ENCODE assay signal across 1 cellular context in the genomic region with DNA sequence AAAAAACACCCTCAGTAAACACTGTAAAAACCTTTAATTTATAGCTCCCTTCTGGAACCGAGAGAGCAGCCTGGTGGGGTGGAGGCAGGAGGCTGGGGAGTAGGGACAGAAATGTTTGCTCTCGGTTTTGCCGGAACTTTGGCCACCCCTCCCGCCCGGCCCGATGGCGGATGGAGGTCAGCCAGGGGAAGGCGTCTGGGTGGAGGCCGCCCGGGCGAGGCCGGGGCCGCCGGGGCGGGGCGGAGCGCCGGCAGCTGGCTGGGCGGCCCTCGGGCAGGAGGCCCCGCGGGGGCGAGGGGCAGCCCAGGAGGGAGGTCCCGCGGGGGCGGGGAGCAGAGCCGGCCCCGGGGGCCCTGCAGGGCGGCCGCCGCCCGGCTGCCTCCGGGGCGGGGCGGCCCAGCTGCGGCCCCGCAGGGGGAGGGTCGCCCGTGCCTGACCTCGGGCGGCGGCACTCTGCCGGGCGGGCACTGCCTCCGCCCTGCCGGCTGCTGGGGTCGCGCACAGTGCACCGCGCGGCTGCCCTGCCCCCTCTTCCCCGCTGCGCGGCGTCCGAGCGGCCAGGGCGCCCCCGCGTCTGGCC.
A peak's percentile ranks its signal among the peaks of the same experiment; 100 is the strongest.
TF ChIP-seq lines count a peak whose summit lies in the region.

No MANE protein-coding gene starts in this region.

TF ChIP-seq in GM12878, 131 proteins besides CTCF, POLR2A, EP300 and RAD21 (continued from another document and continues in another):
- TF ChIP-seq, protein P1, sequence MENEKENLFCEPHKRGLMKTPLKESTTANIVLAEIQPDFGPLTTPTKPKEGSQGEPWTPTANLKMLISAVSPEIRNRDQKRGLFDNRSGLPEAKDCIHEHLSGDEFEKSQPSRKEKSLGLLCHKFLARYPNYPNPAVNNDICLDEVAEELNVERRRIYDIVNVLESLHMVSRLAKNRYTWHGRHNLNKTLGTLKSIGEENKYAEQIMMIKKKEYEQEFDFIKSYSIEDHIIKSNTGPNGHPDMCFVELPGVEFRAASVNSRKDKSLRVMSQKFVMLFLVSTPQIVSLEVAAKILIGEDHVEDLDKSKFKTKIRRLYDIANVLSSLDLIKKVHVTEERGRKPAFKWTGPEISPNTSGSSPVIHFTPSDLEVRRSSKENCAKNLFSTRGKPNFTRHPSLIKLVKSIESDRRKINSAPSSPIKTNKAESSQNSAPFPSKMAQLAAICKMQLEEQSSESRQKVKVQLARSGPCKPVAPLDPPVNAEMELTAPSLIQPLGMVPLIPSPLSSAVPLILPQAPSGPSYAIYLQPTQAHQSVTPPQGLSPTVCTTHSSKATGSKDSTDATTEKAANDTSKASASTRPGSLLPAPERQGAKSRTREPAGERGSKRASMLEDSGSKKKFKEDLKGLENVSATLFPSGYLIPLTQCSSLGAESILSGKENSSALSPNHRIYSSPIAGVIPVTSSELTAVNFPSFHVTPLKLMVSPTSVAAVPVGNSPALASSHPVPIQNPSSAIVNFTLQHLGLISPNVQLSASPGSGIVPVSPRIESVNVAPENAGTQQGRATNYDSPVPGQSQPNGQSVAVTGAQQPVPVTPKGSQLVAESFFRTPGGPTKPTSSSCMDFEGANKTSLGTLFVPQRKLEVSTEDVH (IDR thresholded peaks at IDR 0.05; ENCODE audit: low read depth, partially characterized antibody): no peak
- TF ChIP-seq HCFC1 (IDR thresholded peaks at IDR 0.05; ENCODE audit: low read length): no peak
- TF ChIP-seq, protein P2, sequence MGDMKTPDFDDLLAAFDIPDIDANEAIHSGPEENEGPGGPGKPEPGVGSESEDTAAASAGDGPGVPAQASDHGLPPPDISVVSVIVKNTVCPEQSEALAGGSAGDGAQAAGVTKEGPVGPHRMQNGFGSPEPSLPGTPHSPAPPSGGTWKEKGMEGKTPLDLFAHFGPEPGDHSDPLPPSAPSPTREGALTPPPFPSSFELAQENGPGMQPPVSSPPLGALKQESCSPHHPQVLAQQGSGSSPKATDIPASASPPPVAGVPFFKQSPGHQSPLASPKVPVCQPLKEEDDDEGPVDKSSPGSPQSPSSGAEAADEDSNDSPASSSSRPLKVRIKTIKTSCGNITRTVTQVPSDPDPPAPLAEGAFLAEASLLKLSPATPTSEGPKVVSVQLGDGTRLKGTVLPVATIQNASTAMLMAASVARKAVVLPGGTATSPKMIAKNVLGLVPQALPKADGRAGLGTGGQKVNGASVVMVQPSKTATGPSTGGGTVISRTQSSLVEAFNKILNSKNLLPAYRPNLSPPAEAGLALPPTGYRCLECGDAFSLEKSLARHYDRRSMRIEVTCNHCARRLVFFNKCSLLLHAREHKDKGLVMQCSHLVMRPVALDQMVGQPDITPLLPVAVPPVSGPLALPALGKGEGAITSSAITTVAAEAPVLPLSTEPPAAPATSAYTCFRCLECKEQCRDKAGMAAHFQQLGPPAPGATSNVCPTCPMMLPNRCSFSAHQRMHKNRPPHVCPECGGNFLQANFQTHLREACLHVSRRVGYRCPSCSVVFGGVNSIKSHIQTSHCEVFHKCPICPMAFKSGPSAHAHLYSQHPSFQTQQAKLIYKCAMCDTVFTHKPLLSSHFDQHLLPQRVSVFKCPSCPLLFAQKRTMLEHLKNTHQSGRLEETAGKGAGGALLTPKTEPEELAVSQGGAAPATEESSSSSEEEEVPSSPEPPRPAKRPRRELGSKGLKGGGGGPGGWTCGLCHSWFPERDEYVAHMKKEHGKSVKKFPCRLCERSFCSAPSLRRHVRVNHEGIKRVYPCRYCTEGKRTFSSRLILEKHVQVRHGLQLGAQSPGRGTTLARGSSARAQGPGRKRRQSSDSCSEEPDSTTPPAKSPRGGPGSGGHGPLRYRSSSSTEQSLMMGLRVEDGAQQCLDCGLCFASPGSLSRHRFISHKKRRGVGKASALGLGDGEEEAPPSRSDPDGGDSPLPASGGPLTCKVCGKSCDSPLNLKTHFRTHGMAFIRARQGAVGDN (IDR thresholded peaks at IDR 0.05): 0 out of 2 replicates have a peak, but pooled peaks have one; percentile 18
- TF ChIP-seq, protein P3, sequence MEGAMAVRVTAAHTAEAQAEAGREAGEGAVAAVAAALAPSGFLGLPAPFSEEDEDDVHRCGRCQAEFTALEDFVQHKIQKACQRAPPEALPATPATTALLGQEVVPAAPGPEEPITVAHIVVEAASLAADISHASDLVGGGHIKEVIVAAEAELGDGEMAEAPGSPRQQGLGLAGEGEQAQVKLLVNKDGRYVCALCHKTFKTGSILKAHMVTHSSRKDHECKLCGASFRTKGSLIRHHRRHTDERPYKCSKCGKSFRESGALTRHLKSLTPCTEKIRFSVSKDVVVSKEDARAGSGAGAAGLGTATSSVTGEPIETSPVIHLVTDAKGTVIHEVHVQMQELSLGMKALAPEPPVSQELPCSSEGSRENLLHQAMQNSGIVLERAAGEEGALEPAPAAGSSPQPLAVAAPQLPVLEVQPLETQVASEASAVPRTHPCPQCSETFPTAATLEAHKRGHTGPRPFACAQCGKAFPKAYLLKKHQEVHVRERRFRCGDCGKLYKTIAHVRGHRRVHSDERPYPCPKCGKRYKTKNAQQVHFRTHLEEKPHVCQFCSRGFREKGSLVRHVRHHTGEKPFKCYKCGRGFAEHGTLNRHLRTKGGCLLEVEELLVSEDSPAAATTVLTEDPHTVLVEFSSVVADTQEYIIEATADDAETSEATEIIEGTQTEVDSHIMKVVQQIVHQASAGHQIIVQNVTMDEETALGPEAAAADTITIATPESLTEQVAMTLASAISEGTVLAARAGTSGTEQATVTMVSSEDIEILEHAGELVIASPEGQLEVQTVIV (IDR thresholded peaks at IDR 0.05; ENCODE audit: borderline replicate concordance, partially characterized antibody): no peak
- no peak for TF ChIP-seq NFIC (IDR thresholded peaks at IDR 0.05; ENCODE audit: low read depth, low read length)
- TF ChIP-seq, protein P4, sequence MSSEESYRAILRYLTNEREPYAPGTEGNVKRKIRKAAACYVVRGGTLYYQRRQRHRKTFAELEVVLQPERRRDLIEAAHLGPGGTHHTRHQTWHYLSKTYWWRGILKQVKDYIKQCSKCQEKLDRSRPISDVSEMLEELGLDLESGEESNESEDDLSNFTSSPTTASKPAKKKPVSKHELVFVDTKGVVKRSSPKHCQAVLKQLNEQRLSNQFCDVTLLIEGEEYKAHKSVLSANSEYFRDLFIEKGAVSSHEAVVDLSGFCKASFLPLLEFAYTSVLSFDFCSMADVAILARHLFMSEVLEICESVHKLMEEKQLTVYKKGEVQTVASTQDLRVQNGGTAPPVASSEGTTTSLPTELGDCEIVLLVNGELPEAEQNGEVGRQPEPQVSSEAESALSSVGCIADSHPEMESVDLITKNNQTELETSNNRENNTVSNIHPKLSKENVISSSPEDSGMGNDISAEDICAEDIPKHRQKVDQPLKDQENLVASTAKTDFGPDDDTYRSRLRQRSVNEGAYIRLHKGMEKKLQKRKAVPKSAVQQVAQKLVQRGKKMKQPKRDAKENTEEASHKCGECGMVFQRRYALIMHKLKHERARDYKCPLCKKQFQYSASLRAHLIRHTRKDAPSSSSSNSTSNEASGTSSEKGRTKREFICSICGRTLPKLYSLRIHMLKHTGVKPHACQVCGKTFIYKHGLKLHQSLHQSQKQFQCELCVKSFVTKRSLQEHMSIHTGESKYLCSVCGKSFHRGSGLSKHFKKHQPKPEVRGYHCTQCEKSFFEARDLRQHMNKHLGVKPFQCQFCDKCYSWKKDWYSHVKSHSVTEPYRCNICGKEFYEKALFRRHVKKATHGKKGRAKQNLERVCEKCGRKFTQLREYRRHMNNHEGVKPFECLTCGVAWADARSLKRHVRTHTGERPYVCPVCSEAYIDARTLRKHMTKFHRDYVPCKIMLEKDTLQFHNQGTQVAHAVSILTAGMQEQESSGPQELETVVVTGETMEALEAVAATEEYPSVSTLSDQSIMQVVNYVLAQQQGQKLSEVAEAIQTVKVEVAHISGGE (CRISPR knock-in tag; IDR thresholded peaks at IDR 0.05): no peak
- TF ChIP-seq, protein P5, sequence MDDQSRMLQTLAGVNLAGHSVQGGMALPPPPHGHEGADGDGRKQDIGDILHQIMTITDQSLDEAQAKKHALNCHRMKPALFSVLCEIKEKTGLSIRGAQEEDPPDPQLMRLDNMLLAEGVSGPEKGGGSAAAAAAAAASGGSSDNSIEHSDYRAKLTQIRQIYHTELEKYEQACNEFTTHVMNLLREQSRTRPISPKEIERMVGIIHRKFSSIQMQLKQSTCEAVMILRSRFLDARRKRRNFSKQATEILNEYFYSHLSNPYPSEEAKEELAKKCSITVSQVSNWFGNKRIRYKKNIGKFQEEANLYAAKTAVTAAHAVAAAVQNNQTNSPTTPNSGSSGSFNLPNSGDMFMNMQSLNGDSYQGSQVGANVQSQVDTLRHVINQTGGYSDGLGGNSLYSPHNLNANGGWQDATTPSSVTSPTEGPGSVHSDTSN (IDR thresholded peaks at IDR 0.05; ENCODE audit: insufficient replicate concordance, low read depth, low read length): no peak
- TF ChIP-seq RELA (IDR thresholded peaks at IDR 0.05; ENCODE audit: borderline replicate concordance, partially characterized antibody): no peak
- TF ChIP-seq ASH2L (IDR thresholded peaks at IDR 0.05; ENCODE audit: borderline replicate concordance, low read depth): no peak
- TF ChIP-seq, protein P6, sequence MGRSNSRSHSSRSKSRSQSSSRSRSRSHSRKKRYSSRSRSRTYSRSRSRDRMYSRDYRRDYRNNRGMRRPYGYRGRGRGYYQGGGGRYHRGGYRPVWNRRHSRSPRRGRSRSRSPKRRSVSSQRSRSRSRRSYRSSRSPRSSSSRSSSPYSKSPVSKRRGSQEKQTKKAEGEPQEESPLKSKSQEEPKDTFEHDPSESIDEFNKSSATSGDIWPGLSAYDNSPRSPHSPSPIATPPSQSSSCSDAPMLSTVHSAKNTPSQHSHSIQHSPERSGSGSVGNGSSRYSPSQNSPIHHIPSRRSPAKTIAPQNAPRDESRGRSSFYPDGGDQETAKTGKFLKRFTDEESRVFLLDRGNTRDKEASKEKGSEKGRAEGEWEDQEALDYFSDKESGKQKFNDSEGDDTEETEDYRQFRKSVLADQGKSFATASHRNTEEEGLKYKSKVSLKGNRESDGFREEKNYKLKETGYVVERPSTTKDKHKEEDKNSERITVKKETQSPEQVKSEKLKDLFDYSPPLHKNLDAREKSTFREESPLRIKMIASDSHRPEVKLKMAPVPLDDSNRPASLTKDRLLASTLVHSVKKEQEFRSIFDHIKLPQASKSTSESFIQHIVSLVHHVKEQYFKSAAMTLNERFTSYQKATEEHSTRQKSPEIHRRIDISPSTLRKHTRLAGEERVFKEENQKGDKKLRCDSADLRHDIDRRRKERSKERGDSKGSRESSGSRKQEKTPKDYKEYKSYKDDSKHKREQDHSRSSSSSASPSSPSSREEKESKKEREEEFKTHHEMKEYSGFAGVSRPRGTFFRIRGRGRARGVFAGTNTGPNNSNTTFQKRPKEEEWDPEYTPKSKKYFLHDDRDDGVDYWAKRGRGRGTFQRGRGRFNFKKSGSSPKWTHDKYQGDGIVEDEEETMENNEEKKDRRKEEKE (IDR thresholded peaks at IDR 0.05): 0 out of 2 replicates have a peak, but pooled peaks have one; percentile 39
- no peak for TF ChIP-seq SMAD5 (IDR thresholded peaks at IDR 0.05; ENCODE audit: low read depth)
- no peak for TF ChIP-seq SREBF1 (IDR thresholded peaks at IDR 0.05; ENCODE audit: low read length)
- TF ChIP-seq TBL1XR1 (IDR thresholded peaks at IDR 0.05; ENCODE audit: low read depth, low read length): peak; percentile 73
- TF ChIP-seq ZNF24 (IDR thresholded peaks at IDR 0.05): no peak
- no peak for TF ChIP-seq CHD1 (IDR thresholded peaks at IDR 0.05; ENCODE audit: low read depth, low read length)
- 0 out of 2 replicates have a peak, but pooled peaks have one; percentile 25 for TF ChIP-seq MXI1 (IDR thresholded peaks at IDR 0.05; ENCODE audit: low read depth, low read length)
- peak; percentile 29; the same call in 1 of the 2 replicates for TF ChIP-seq CREM (IDR thresholded peaks at IDR 0.05; ENCODE audit: low read depth)
- TF ChIP-seq EZH2 (IDR thresholded peaks at IDR 0.05; ENCODE audit: borderline replicate concordance, control insufficient read depth, low read depth, low read length): no peak
- TF ChIP-seq ZNF274 (IDR thresholded peaks at IDR 0.05; ENCODE audit: insufficient read depth, insufficient read length): no peak
- TF ChIP-seq ZZZ3 (IDR thresholded peaks at IDR 0.05; ENCODE audit: control insufficient read depth, insufficient read length, low read depth): no peak
- TF ChIP-seq, protein P7, sequence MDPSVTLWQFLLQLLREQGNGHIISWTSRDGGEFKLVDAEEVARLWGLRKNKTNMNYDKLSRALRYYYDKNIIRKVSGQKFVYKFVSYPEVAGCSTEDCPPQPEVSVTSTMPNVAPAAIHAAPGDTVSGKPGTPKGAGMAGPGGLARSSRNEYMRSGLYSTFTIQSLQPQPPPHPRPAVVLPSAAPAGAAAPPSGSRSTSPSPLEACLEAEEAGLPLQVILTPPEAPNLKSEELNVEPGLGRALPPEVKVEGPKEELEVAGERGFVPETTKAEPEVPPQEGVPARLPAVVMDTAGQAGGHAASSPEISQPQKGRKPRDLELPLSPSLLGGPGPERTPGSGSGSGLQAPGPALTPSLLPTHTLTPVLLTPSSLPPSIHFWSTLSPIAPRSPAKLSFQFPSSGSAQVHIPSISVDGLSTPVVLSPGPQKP (IDR thresholded peaks at IDR 0.05; ENCODE audit: low read depth, low read length): no peak
- no peak for TF ChIP-seq YBX1 (IDR thresholded peaks at IDR 0.05)
- TF ChIP-seq BHLHE40 (IDR thresholded peaks at IDR 0.05; ENCODE audit: borderline replicate concordance in 1 of 2, low read depth in 2 of 2, low read length in 1 of 2): peak in 1 of 2 experiments; percentile 96; a peak in 3 of 4 replicates
- TF ChIP-seq SMAD1 (IDR thresholded peaks at IDR 0.05; ENCODE audit: low read depth, partially characterized antibody): no peak
- TF ChIP-seq ESRRA (IDR thresholded peaks at IDR 0.05; ENCODE audit: low read length): no peak
- TF ChIP-seq EGR1 (IDR thresholded peaks at IDR 0.05; ENCODE audit: borderline replicate concordance in 1 of 2, low read depth in 2 of 2, low read length in 2 of 2): peak in 1 of 2 experiments; percentile 99; a peak in 2 of 3 replicates
- TF ChIP-seq NBN (IDR thresholded peaks at IDR 0.05): no peak; the same call in 1 of the 2 replicates
- no peak for TF ChIP-seq RCOR1 (conservative IDR thresholded peaks at IDR 0.05; ENCODE audit: low read depth, low read length)
- TF ChIP-seq SRF (IDR thresholded peaks at IDR 0.05; ENCODE audit: low read depth in 2 of 2, low read length in 2 of 2): no peak
- peak; percentile 75; the same call in 1 of the 2 replicates for TF ChIP-seq PAX5 (IDR thresholded peaks at IDR 0.05; ENCODE audit: borderline replicate concordance, low read depth, low read length)
- TF ChIP-seq, protein P8, sequence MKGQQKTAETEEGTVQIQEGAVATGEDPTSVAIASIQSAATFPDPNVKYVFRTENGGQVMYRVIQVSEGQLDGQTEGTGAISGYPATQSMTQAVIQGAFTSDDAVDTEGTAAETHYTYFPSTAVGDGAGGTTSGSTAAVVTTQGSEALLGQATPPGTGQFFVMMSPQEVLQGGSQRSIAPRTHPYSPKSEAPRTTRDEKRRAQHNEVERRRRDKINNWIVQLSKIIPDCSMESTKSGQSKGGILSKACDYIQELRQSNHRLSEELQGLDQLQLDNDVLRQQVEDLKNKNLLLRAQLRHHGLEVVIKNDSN (IDR thresholded peaks at IDR 0.05; ENCODE audit: borderline replicate concordance, extremely low read length, insufficient read depth, low read depth, low read length): no peak
- TF ChIP-seq EED (IDR thresholded peaks at IDR 0.05; ENCODE audit: low read depth): no peak
- no peak for TF ChIP-seq MYB (IDR thresholded peaks at IDR 0.05; ENCODE audit: borderline replicate concordance, low read depth, low read length)
- TF ChIP-seq, protein P9, sequence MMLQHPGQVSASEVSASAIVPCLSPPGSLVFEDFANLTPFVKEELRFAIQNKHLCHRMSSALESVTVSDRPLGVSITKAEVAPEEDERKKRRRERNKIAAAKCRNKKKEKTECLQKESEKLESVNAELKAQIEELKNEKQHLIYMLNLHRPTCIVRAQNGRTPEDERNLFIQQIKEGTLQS (IDR thresholded peaks at IDR 0.05; ENCODE audit: borderline replicate concordance, extremely low read depth, low read depth, low read length): no peak
- TF ChIP-seq RBBP5 (conservative IDR thresholded peaks at IDR 0.05): no peak
- TF ChIP-seq STAT3 (IDR thresholded peaks at IDR 0.05; ENCODE audit: low read depth, low read length): no peak
- peak; percentile 35 for TF ChIP-seq IKZF1 (conservative IDR thresholded peaks at IDR 0.05)
- no peak for TF ChIP-seq SUPT20H (IDR thresholded peaks at IDR 0.05; ENCODE audit: borderline replicate concordance, control insufficient read depth, low read depth, low read length)
